ENCODE assay signal across 23 cellular contexts in the genomic region with DNA sequence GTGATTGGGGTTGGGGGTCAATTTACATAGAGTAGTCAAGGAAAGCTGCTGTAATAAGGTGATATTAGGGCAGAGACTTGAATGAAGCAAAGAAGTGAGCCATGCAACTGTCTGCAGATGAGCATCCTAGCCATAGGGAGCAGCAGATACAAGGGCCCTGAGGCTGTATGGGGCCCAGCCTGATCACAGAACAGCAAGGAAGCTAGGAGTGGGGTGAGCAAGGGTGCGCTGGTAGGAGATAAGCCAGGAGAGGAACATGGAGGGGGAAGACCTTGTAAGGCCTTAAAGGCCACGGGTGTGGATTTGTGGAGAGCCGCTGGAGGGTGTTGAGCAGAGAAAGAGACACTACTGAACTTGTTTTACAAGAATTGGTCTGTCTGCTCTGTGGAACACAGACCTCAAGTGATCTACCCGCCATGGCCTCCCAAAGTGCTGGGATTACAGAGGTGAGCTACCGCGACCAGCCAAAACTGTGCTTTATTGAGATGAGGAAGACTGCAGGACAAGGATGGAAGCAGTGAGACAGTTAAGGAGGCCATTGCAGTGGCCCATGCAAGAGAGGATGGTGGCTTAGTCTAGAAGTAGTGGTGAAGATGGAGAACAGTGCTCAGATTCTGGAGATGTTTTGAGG.
DNase-seq lines count a peak whose midpoint lies in the region; ATAC-seq, FAIRE-seq and TF ChIP-seq lines count a peak whose summit lies in the region.
"Had no signal": no experiment of that assay in that cellular context is flagged by ENCODE, and none has a peak within 500 bp of the region (broad histone marks: within the 10 kb centered on the region; RNA-seq: fewer than 3 reads in every experiment).

No MANE protein-coding gene starts in this region.

- no peaks in the 10 kb centered on the region for H3K27me3 ChIP-seq in bronchial epithelial cell (ENCODE audit: control insufficient read depth, insufficient read depth, low read length)
- H3K27me3 ChIP-seq: BLaER1 had no signal

- no peak for TF ChIP-seq CTCF in CD14-positive monocyte (IDR thresholded peaks at IDR 0.05)
- TF ChIP-seq CTCF in bronchial epithelial cell (IDR thresholded peaks at IDR 0.05; ENCODE audit: insufficient read depth, low read length, severe bottlenecking): no peak

- H3K27ac Mint-ChIP-seq in CD14-positive monocyte (peak overlapping the region in 4 of 7 donors; percentile 1 to 83 (median 50)), T-helper 17 cell (peak overlapping the region; percentile 69)
- peak overlapping the region; percentile 3 for H3K27ac Mint-ChIP-seq in stimulated activated effector memory CD8-positive, alpha-beta T cell treated with anti-CD3 and anti-CD28 coated beads, Interleukin-12 subunit alpha, Interleukin-12 subunit beta, amount 100 ng/mL, for 72 hours
- H3K27ac Mint-ChIP-seq: B cell; CD4-positive, alpha-beta T cell had no signal

- H3K36me3 Mint-ChIP-seq in CD14-positive monocyte: peaks cover 81 to 95% of the 10 kb centered on the region in 2 donors
- H3K36me3 Mint-ChIP-seq in T-helper 17 cell (ENCODE audit: low read depth): peaks cover 9% of the 10 kb centered on the region
- H3K36me3 Mint-ChIP-seq in stimulated activated effector memory CD8-positive, alpha-beta T cell treated with anti-CD3 and anti-CD28 coated beads, Interleukin-12 subunit alpha, Interleukin-12 subunit beta, amount 100 ng/mL, for 72 hours: no peaks in the 10 kb centered on the region
- H3K36me3 Mint-ChIP-seq: CD8-positive, alpha-beta memory T cell had no signal

- DNase-seq in CD14-positive monocyte (ENCODE audit: low spot score): no peak
- no peak for DNase-seq in T-helper 17 cell
- DNase-seq in bronchial epithelial cell (ENCODE audit: low read depth): no peak
- no peak for DNase-seq in stimulated activated effector memory CD8-positive, alpha-beta T cell treated with anti-CD3 and anti-CD28 coated beads, Interleukin-12 subunit alpha, Interleukin-12 subunit beta, amount 100 ng/mL, for 72 hours (ENCODE audit: low spot score in 2 of 2)
- no peak for DNase-seq in stimulated activated CD4-positive, alpha-beta T cell treated with anti-CD3 and anti-CD28 coated beads, Interleukin-15, amount 100 ng/mL, for 24 hours
- DNase-seq: Calu3; CD4-positive, alpha-beta T cell; CD8-positive, alpha-beta memory T cell; DMS53; DMS79 treated with DMSO at 0.1 percent for 48 hours; GF-D8; GM23248; H7; HCEC 1CT had no signal

- H3K27me3 Mint-ChIP-seq in CD14-positive monocyte (ENCODE audit: low read depth in 3 of 3): no peaks in the 10 kb centered on the region
- no peaks in the 10 kb centered on the region for H3K27me3 Mint-ChIP-seq in T-helper 17 cell
- H3K27me3 Mint-ChIP-seq: B cell; CD4-positive, alpha-beta T cell had no signal

- intact Hi-C loops in CD14-positive monocyte (cut with micrococcal nuclease): no loop called here

- H3K4me3 ChIP-seq in bronchial epithelial cell (ENCODE audit: low read depth, low read length): no peak overlapping the region
- H3K4me3 ChIP-seq: BLaER1, GM23248 had no signal

- no peaks in the 10 kb centered on the region for H3K9me3 Mint-ChIP-seq in CD14-positive monocyte
- no peaks in the 10 kb centered on the region for H3K9me3 Mint-ChIP-seq in stimulated activated effector memory CD8-positive, alpha-beta T cell treated with anti-CD3 and anti-CD28 coated beads, Interleukin-12 subunit alpha, Interleukin-12 subunit beta, amount 100 ng/mL, for 72 hours
- H3K9me3 Mint-ChIP-seq: CD4-positive, alpha-beta T cell; CD8-positive, alpha-beta memory T cell had no signal

- H3K4me1 Mint-ChIP-seq in CD14-positive monocyte (no peaks in the 10 kb centered on the region), T-helper 17 cell (peaks cover 5% of the 10 kb centered on the region)
- no peaks in the 10 kb centered on the region for H3K4me1 Mint-ChIP-seq in stimulated activated effector memory CD8-positive, alpha-beta T cell treated with anti-CD3 and anti-CD28 coated beads, Interleukin-12 subunit alpha, Interleukin-12 subunit beta, amount 100 ng/mL, for 72 hours
- H3K4me1 Mint-ChIP-seq: B cell; CD8-positive, alpha-beta memory T cell had no signal

- H3K4me3 Mint-ChIP-seq in CD14-positive monocyte (no peak overlapping the region), T-helper 17 cell (peak overlapping the region; percentile 43)
- no peak overlapping the region for H3K4me3 Mint-ChIP-seq in stimulated activated effector memory CD8-positive, alpha-beta T cell treated with anti-CD3 and anti-CD28 coated beads, Interleukin-12 subunit alpha, Interleukin-12 subunit beta, amount 100 ng/mL, for 72 hours
- H3K4me3 Mint-ChIP-seq: B cell; CD4-positive, alpha-beta T cell; CD8-positive, alpha-beta memory T cell had no signal

- no peaks in the 10 kb centered on the region for H3K36me3 ChIP-seq in bronchial epithelial cell (ENCODE audit: control insufficient read depth, insufficient read depth, low read length)
- H3K36me3 ChIP-seq: BLaER1 had no signal

- no peak for ATAC-seq in T-helper 17 cell
- ATAC-seq in stimulated activated effector memory CD8-positive, alpha-beta T cell treated with anti-CD3 and anti-CD28 coated beads, Interleukin-12 subunit alpha, Interleukin-12 subunit beta, amount 100 ng/mL, for 72 hours: no peak
- ATAC-seq in HG02571 (IDR thresholded peaks at IDR 0.05; ENCODE audit: unreplicated experiment): no peak
- ATAC-seq in HG03442 (IDR thresholded peaks at IDR 0.05; ENCODE audit: unreplicated experiment): no peak
- no peak for ATAC-seq in GM19395 (IDR thresholded peaks at IDR 0.05; ENCODE audit: unreplicated experiment)

- no peaks in the 10 kb centered on the region for H3K9me3 ChIP-seq in T-helper 17 cell (ENCODE audit: control insufficient read depth, low read length, poor library complexity, severe bottlenecking)

- FAIRE-seq in bronchial epithelial cell (lab: Jason Lieb, UNC): peak; percentile 90
- FAIRE-seq: A204.1, GM12891, GM18507, H1 had no signal

Comparison
In these comparisons a context has a peak if more than half of its experiments do, and no peak if none do; other contexts are left out.
1. H3K27ac Mint-ChIP-seq: peak in every context shown above with its lines; median percentile 69 in T-helper 17 cell; 50 in CD14-positive monocyte; 3 in stimulated activated effector memory CD8-positive, alpha-beta T cell treated with anti-CD3 and anti-CD28 coated beads, Interleukin-12 subunit alpha, Interleukin-12 subunit beta, amount 100 ng/mL, for 72 hours.